In the genomic region with DNA sequence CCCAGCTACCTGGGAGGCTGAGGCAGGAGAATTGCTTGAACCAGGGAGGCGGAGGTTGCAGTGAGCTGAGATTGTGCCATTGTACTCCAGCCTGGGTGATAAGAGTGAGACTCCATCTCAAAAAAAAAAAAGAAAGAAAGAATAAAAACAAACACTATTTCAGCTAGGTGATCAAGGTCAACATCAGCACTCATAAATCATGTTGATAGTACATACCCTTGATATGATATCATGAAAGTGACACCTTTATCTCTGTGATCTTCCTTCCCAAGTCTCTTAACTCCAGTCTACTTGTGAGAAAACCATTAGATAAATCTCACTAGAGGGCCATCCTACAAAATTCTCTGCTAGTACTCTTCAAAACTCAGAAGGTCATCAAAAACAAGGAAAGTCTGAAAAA, we compare ENCODE assay signal across 16 cellular contexts. TPM values are rescaled to one million over a fixed set of nuclear protein-coding genes. Genes with fewer than 3 reads are reported as not detected.
DNase-seq lines count a peak whose midpoint lies in the region; ATAC-seq and TF ChIP-seq lines count a peak whose summit lies in the region.
"Had no signal": no experiment of that assay in that cellular context is flagged by ENCODE, and none has a peak within 500 bp of the region (broad histone marks: within the 10 kb centered on the region; RNA-seq: fewer than 3 reads in every experiment).

No MANE protein-coding gene starts in this region.

- H3K4me3 Mint-ChIP-seq in stimulated activated naive CD8-positive, alpha-beta T cell treated with anti-CD3 and anti-CD28 coated beads, Interleukin-15, Interleukin-2, amounts not matched to agents 100 ng/mL and 50 ng/mL, for 24 hours: no peak overlapping the region
- H3K4me3 Mint-ChIP-seq in stimulated activated naive CD8-positive, alpha-beta T cell treated with anti-CD3 and anti-CD28 coated beads, Interleukin-15, amount 100 ng/mL, for 72 hours: no peak overlapping the region
- H3K4me3 Mint-ChIP-seq: CD4-positive, alpha-beta memory T cell had no signal

- no peaks in the 10 kb centered on the region for H3K9me3 ChIP-seq in RWPE2 (ENCODE audit: severe bottlenecking)
- no peaks in the 10 kb centered on the region for H3K9me3 ChIP-seq in colonic mucosa
- H3K9me3 ChIP-seq in upper lobe of right lung: no peaks in the 10 kb centered on the region
- H3K9me3 ChIP-seq: HAP-1 had no signal

- no peaks in the 10 kb centered on the region for H3K36me3 Mint-ChIP-seq in stimulated activated naive CD8-positive, alpha-beta T cell treated with anti-CD3 and anti-CD28 coated beads, Interleukin-15, Interleukin-2, amounts not matched to agents 100 ng/mL and 50 ng/mL, for 24 hours (ENCODE audit: low read depth)
- H3K36me3 Mint-ChIP-seq: CD4-positive, alpha-beta memory T cell had no signal

- TF ChIP-seq CTCF in RWPE2 (IDR thresholded peaks at IDR 0.05; ENCODE audit: poor library complexity, severe bottlenecking) (no peak), colonic mucosa (IDR thresholded peaks at IDR 0.05) (no peak), upper lobe of right lung (IDR thresholded peaks at IDR 0.05) (no peak), GM10266 (IDR thresholded peaks at IDR 0.05; ENCODE audit: control insufficient read depth, insufficient read depth, low read depth, missing control alignments) (no peak)

- H3K4me1 ChIP-seq in RWPE2 (ENCODE audit: insufficient read depth, poor library complexity, severe bottlenecking) (peaks cover 25% of the 10 kb centered on the region), colonic mucosa (no peaks in the 10 kb centered on the region), upper lobe of right lung (no peaks in the 10 kb centered on the region)
- H3K4me1 ChIP-seq: HAP-1 had no signal

- no peaks in the 10 kb centered on the region for H3K9me3 Mint-ChIP-seq in stimulated activated naive CD8-positive, alpha-beta T cell treated with anti-CD3 and anti-CD28 coated beads, Interleukin-15, Interleukin-2, amounts not matched to agents 100 ng/mL and 50 ng/mL, for 24 hours
- no peaks in the 10 kb centered on the region for H3K9me3 Mint-ChIP-seq in stimulated activated naive CD8-positive, alpha-beta T cell treated with anti-CD3 and anti-CD28 coated beads, Interleukin-15, amount 100 ng/mL, for 72 hours
- H3K9me3 Mint-ChIP-seq: CD4-positive, alpha-beta memory T cell had no signal

- H3K9ac ChIP-seq in colonic mucosa (ENCODE audit: low read depth in 2 of 2, low read length in 2 of 2): no peak overlapping the region

- H3K4me3 ChIP-seq in RWPE2 (ENCODE audit: severe bottlenecking) (no peak overlapping the region), colonic mucosa (no peak overlapping the region), upper lobe of right lung (no peak overlapping the region)
- H3K4me3 ChIP-seq: HAP-1 had no signal

- no peaks in the 10 kb centered on the region for H3K27me3 Mint-ChIP-seq in stimulated activated naive CD8-positive, alpha-beta T cell treated with anti-CD3 and anti-CD28 coated beads, Interleukin-15, Interleukin-2, amounts not matched to agents 100 ng/mL and 50 ng/mL, for 24 hours
- H3K27me3 Mint-ChIP-seq in stimulated activated naive CD8-positive, alpha-beta T cell treated with anti-CD3 and anti-CD28 coated beads, Interleukin-15, amount 100 ng/mL, for 72 hours: no peaks in the 10 kb centered on the region

- ATAC-seq in stimulated activated naive CD8-positive, alpha-beta T cell treated with anti-CD3 and anti-CD28 coated beads, Interleukin-15, amount 100 ng/mL, for 72 hours: no peak
- ATAC-seq in RWPE2 (ENCODE audit: low read depth) (no peak), upper lobe of right lung (no peak)

- DNase-seq in stimulated activated naive CD8-positive, alpha-beta T cell treated with anti-CD3 and anti-CD28 coated beads, Interleukin-15, amount 100 ng/mL, for 72 hours: no peak
- DNase-seq in RWPE2 (ENCODE audit: low spot score) (no peak), colonic mucosa (no peak), NCI-H526 (lab: John Stamatoyannopoulos, UW) (no peak), upper lobe of right lung (no peak), GM10266 (ENCODE audit: extremely low spot score) (no peak)
- DNase-seq: C1 segment of cervical spinal cord; Calu3; CD4-positive, alpha-beta memory T cell; COR-L47; DMS53; DMS79 treated with DMSO at 0.1 percent for 48 hours; GF-D8; GOT3 had no signal

- peaks cover 18% of the 10 kb centered on the region for H3K4me1 Mint-ChIP-seq in stimulated activated naive CD8-positive, alpha-beta T cell treated with anti-CD3 and anti-CD28 coated beads, Interleukin-15, Interleukin-2, amounts not matched to agents 100 ng/mL and 50 ng/mL, for 24 hours (ENCODE audit: low read depth)
- peaks cover 15% of the 10 kb centered on the region for H3K4me1 Mint-ChIP-seq in stimulated activated naive CD8-positive, alpha-beta T cell treated with anti-CD3 and anti-CD28 coated beads, Interleukin-15, amount 100 ng/mL, for 72 hours

- H3K27ac Mint-ChIP-seq in stimulated activated naive CD8-positive, alpha-beta T cell treated with anti-CD3 and anti-CD28 coated beads, Interleukin-15, Interleukin-2, amounts not matched to agents 100 ng/mL and 50 ng/mL, for 24 hours: peak overlapping the region; percentile 24
- H3K27ac Mint-ChIP-seq in stimulated activated naive CD8-positive, alpha-beta T cell treated with anti-CD3 and anti-CD28 coated beads, Interleukin-15, amount 100 ng/mL, for 72 hours: no peak overlapping the region
- H3K27ac Mint-ChIP-seq: CD4-positive, alpha-beta memory T cell had no signal

- H3K27me3 ChIP-seq in RWPE2 (ENCODE audit: insufficient read depth, poor library complexity, severe bottlenecking): no peaks in the 10 kb centered on the region
- H3K27me3 ChIP-seq in colonic mucosa: no peaks in the 10 kb centered on the region
- H3K27me3 ChIP-seq in upper lobe of right lung: no peaks in the 10 kb centered on the region

- H3K27ac ChIP-seq in RWPE2 (ENCODE audit: poor library complexity, severe bottlenecking) (peak overlapping the region; percentile 87), colonic mucosa (peak overlapping the region; percentile 13), upper lobe of right lung (no peak overlapping the region)

- intact Hi-C loops in colonic mucosa (cut with DNase I) (no loop called here), upper lobe of right lung (cut with DNase I) (no loop called here)

- H3K36me3 ChIP-seq in RWPE2 (ENCODE audit: low read depth) (no peaks in the 10 kb centered on the region), colonic mucosa (no peaks in the 10 kb centered on the region), upper lobe of right lung (no peaks in the 10 kb centered on the region)
- H3K36me3 ChIP-seq: HAP-1 had no signal

RNA-seq across cellular contexts. Expression of gene PTGR2, which starts 44.2 kb away (rescaled TPM):
- total RNA-seq in colonic mucosa: 10 to 100 TPM in 1 of 2 donors, 1 to 10 TPM in 1; 8.8 to 20.9 TPM
- total RNA-seq in upper lobe of right lung: 12.9 TPM
